ENCODE assay signal across 8 cellular contexts in the genomic region with DNA sequence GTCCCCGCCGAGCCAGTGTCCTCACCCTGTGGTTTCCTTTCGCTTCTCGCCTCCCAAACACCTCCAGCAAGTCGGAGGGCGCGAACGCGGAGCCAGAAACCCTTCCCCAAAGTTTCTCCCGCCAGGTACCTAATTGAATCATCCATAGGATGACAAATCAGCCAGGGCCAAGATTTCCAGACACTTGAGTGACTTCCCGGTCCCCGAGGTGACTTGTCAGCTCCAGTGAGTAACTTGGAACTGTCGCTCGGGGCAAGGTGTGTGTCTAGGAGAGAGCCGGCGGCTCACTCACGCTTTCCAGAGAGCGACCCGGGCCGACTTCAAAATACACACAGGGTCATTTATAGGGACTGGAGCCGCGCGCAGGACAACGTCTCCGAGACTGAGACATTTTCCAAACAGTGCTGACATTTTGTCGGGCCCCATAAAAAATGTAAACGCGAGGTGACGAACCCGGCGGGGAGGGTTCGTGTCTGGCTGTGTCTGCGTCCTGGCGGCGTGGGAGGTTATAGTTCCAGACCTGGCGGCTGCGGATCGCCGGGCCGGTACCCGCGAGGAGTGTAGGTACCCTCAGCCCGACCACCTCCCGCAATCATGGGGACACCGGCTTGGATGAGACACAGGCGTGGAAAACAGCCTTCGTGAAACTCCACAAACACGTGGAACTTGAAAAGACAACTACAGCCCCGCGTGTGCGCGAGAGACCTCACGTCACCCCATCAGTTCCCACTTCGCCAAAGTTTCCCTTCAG. TPM values are rescaled to one million over a fixed set of nuclear protein-coding genes. Genes with fewer than 3 reads are reported as not detected.
A peak's percentile ranks its signal among the peaks of the same experiment; 100 is the strongest.
DNase-seq lines count a peak whose midpoint lies in the region; ATAC-seq and TF ChIP-seq lines count a peak whose summit lies in the region.

No MANE protein-coding gene starts in this region.

- H4K20me1 ChIP-seq in neural cell (ENCODE audit: insufficient read depth) = no peaks in the 10 kb centered on the region

- no peaks in the 10 kb centered on the region for H3K79me2 ChIP-seq in neural cell (replicated peaks; ENCODE audit: insufficient read depth, low read length)

- no peaks in the 10 kb centered on the region for H3K36me3 ChIP-seq in neural cell (ENCODE audit: insufficient read depth, low read length)

- no peaks in the 10 kb centered on the region for H3F3A ChIP-seq in neural cell (ENCODE audit: insufficient read depth, low read length, poor library complexity, severe bottlenecking)

- CTCF ChIA-PET in AG04450 (lab: Charles Lee) = interaction anchor here (1.0 to 1.7 kb wide), 5 partner anchors 16 to 566 kb away, joined by 3 to 5 read pairs (median 3); no protein-coding TSS in a partner anchor

- peaks cover 41% of the 10 kb centered on the region for H3K27me3 Mint-ChIP-seq in activated T-cell treated with anti-CD3 and anti-CD28 coated beads, Interleukin-2, amount 50 U/mL, for 24 hours

- POLR2A ChIA-PET in AG04450 (lab: Yijun Ruan, JAX) = interaction anchor here (1.5 kb wide), 1 partner anchor 772 kb away, joined by 6 read pairs; no protein-coding TSS in a partner anchor

- ATAC-seq in GM19328 (IDR thresholded peaks at IDR 0.05; ENCODE audit: unreplicated experiment) (peak; percentile 30), HG02798 (IDR thresholded peaks at IDR 0.05; ENCODE audit: poor library complexity, unreplicated experiment) (no peak)

- H3K4me3 ChIP-seq in AG04450 (ENCODE audit: low read depth, low read length) = peak overlapping the region; percentile 85
- peak overlapping the region; percentile 54 for H3K4me3 ChIP-seq in LNCaP clone FGC (ENCODE audit: low read depth, low read length)
- H3K4me3 ChIP-seq in neural cell (ENCODE audit: low read length) = peak overlapping the region; percentile 73

- H3K36me3 Mint-ChIP-seq in activated T-cell treated with anti-CD3 and anti-CD28 coated beads, Interleukin-2, amount 50 U/mL, for 24 hours (ENCODE audit: low read depth) = peaks cover 8% of the 10 kb centered on the region

- peak overlapping the region; percentile 91 for H3K4me2 ChIP-seq in neural cell (ENCODE audit: low read length)

- H3K9me3 Mint-ChIP-seq in activated T-cell treated with anti-CD3 and anti-CD28 coated beads, Interleukin-2, amount 50 U/mL, for 24 hours = no peaks in the 10 kb centered on the region

- peak overlapping the region; percentile 89 for H3K27ac Mint-ChIP-seq in activated T-cell treated with anti-CD3 and anti-CD28 coated beads, Interleukin-2, amount 50 U/mL, for 24 hours

- H3K27me3 ChIP-seq in AG04450 (ENCODE audit: control insufficient read depth, insufficient read depth, low read length) (no peaks in the 10 kb centered on the region), neural cell (ENCODE audit: insufficient read depth, low read depth, low read length) (peaks cover 57% of the 10 kb centered on the region)

- H3K9me2 ChIP-seq in neural cell (ENCODE audit: insufficient read depth, low read length) = no peaks in the 10 kb centered on the region

- TF ChIP-seq RAD21 in neural cell (conservative IDR thresholded peaks at IDR 0.05) = no peak

- H3K4me1 Mint-ChIP-seq in activated T-cell treated with anti-CD3 and anti-CD28 coated beads, Interleukin-2, amount 50 U/mL, for 24 hours (ENCODE audit: low read depth) = peaks cover 75% of the 10 kb centered on the region

- peak overlapping the region; percentile 83 for H3K27ac ChIP-seq in AG04450 (ENCODE audit: low read depth, low read length)
- H3K27ac ChIP-seq in neural cell (ENCODE audit: low read length) = no peak overlapping the region

- H3K9me3 ChIP-seq in AG04450 (ENCODE audit: control insufficient read depth, insufficient read depth, low read length) (peaks cover 3% of the 10 kb centered on the region; the same call in 1 of the 2 replicates), neural cell (ENCODE audit: low read length) (no peaks in the 10 kb centered on the region)

- DNase-seq in AG04450 (ENCODE audit: low read depth, low spot score) = no peak
- DNase-seq in LNCaP clone FGC (ENCODE audit: low read depth) = no peak
- peak; percentile 73 for DNase-seq in activated T-cell treated with anti-CD3 and anti-CD28 coated beads, Interleukin-2, amount 50 U/mL, for 24 hours
- DNase-seq in fibroblast of peridontal ligament (ENCODE audit: extremely low read depth) = peak; percentile 40
- DNase-seq in ureter (ENCODE audit: low spot score) = peak; percentile 45

- TF ChIP-seq EP300 in neural cell (conservative IDR thresholded peaks at IDR 0.05; ENCODE audit: poor library complexity, severe bottlenecking) = no peak

- no peak overlapping the region for H2AFZ ChIP-seq in neural cell (ENCODE audit: low read depth, low read length)

- peak overlapping the region; percentile 85 for H3K4me3 Mint-ChIP-seq in activated T-cell treated with anti-CD3 and anti-CD28 coated beads, Interleukin-2, amount 50 U/mL, for 24 hours

- H3K9ac ChIP-seq in neural cell (ENCODE audit: low read length) = peak overlapping the region; percentile 31

- 0 out of 2 replicates have a peak, but pooled peaks have one; percentile 14 for TF ChIP-seq CTCF in AG04450 (IDR thresholded peaks at IDR 0.05; ENCODE audit: low read depth, low read length)
- no peak for TF ChIP-seq CTCF in LNCaP clone FGC (IDR thresholded peaks at IDR 0.05; ENCODE audit: control insufficient read depth, extremely low read depth, insufficient read depth)
- no peak for TF ChIP-seq CTCF in neural cell (IDR thresholded peaks at IDR 0.05; ENCODE audit: poor library complexity, severe bottlenecking)

TF ChIP-seq in neural cell, 6 proteins besides CTCF, POLR2A, EP300 and RAD21:
- TF ChIP-seq REST (IDR thresholded peaks at IDR 0.05; ENCODE audit: borderline replicate concordance) = no peak
- TF ChIP-seq TAF1 (IDR thresholded peaks at IDR 0.05; ENCODE audit: low read depth) = no peak
- TF ChIP-seq EZH2 (IDR thresholded peaks at IDR 0.05; ENCODE audit: borderline replicate concordance, insufficient read depth, low read length, poor library complexity, severe bottlenecking) = peak; percentile 68
- no peak for TF ChIP-seq MXI1 (conservative IDR thresholded peaks at IDR 0.05; ENCODE audit: poor library complexity, severe bottlenecking)

RNA-seq across cellular contexts. Expression of gene GLIS3, which starts 1.4 kb away (rescaled TPM):
- 4.4 and 6.8 TPM in 2 replicates for polyA plus RNA-seq in AG04450 (2011; rRNA removed)
- 104 and 133 TPM in 2 replicates for polyA minus RNA-seq in AG04450 (2011; rRNA and poly(A)+ RNA removed)
- polyA plus RNA-seq in neural cell = 0.16 TPM in 1 of 2 replicates, not detected in the other
- 0.97 and 2.9 TPM in 2 replicates for polyA minus RNA-seq in neural cell
- 40.6 TPM for total RNA-seq in ureter

Comparison
In these comparisons a context has a peak if more than half of its experiments do, and no peak if none do; other contexts are left out.
1. DNase-seq: peak in activated T-cell treated with anti-CD3 and anti-CD28 coated beads, Interleukin-2, amount 50 U/mL, for 24 hours (single experiment), fibroblast of peridontal ligament (single experiment) and ureter (single experiment); none in AG04450 (single experiment) and LNCaP clone FGC (single experiment).
2. Peak in every context shown above with its lines, with median percentiles within 50 percentile points of each other: H3K4me3 ChIP-seq.